ENCODE assay signal across 24 cellular contexts in genomic region chrX:2237976-2238375, GRCh38.
DNase-seq lines count a peak whose midpoint lies in the region; FAIRE-seq and TF ChIP-seq lines count a peak whose summit lies in the region.
"Had no signal": no experiment of that assay in that cellular context is flagged by ENCODE, and none has a peak within 500 bp of the region (broad histone marks: within the 10 kb centered on the region; RNA-seq: fewer than 3 reads in every experiment).

No MANE protein-coding gene starts in this region.

- H3K23me2 ChIP-seq in H9 (ENCODE audit: insufficient read length, low read depth, low read length, poor library complexity, severe bottlenecking), result no peaks in the 10 kb centered on the region

- DNase-seq in H9, result no peak
- no peak for DNase-seq in endodermal cell
- DNase-seq in trophoblast cell, result peak; percentile 50 to 74
- DNase-seq in GM19239 (ENCODE audit: insufficient read length, low spot score), result no peak
- DNase-seq in immature natural killer cell, result no peak
- no peak for DNase-seq in OCI-M1 (lab: John Stamatoyannopoulos, UW)
- no peak for DNase-seq in uterus
- DNase-seq: 8988T; ACHN; AML-193; BE2C; Caco-2; CD4-positive, CD25-positive, alpha-beta regulatory T cell; CD8-positive, alpha-beta T cell; DMS153; DND-41; HCEC 1CT had no signal

- H3K18ac ChIP-seq in H9 (ENCODE audit: insufficient read length, low read depth, low read length), result no peak overlapping the region
- H3K18ac ChIP-seq in trophoblast cell (ENCODE audit: low read length), result no peak overlapping the region

- peaks cover 16% of the 10 kb centered on the region; the same call in 1 of the 2 replicates for H4K20me1 ChIP-seq in BLaER1
- no peaks in the 10 kb centered on the region for H4K20me1 ChIP-seq in H9 (ENCODE audit: control insufficient read depth, insufficient read depth, insufficient read length)

- no peak overlapping the region for H4K12ac ChIP-seq in trophoblast cell (ENCODE audit: low read depth, low read length)

- H3T11ph ChIP-seq in H9 (ENCODE audit: low read length), result no peak overlapping the region

- no peak for TF ChIP-seq CTCF in H9 (conservative IDR thresholded peaks at IDR 0.05)
- TF ChIP-seq CTCF in endodermal cell (conservative IDR thresholded peaks at IDR 0.05), result no peak
- no peak for TF ChIP-seq CTCF in uterus (IDR thresholded peaks at IDR 0.05)

- H3K27me3 ChIP-seq in BLaER1, result no peaks in the 10 kb centered on the region
- H3K27me3 ChIP-seq in H9 (ENCODE audit: insufficient read depth, low read length), result no peaks in the 10 kb centered on the region
- no peaks in the 10 kb centered on the region for H3K27me3 ChIP-seq in endodermal cell (ENCODE audit: control insufficient read depth, insufficient read depth, low read length, poor library complexity, severe bottlenecking)
- H3K27me3 ChIP-seq in trophoblast cell (ENCODE audit: insufficient read depth, low read length), result no peaks in the 10 kb centered on the region
- no peaks in the 10 kb centered on the region for H3K27me3 ChIP-seq in uterus
- H3K27me3 ChIP-seq: BE2C had no signal

- no peak overlapping the region for H2BK20ac ChIP-seq in H9 (ENCODE audit: low read depth, low read length, poor library complexity, severe bottlenecking)

- peak overlapping the region in 2 of 3 experiments; percentile 9 to 52; a peak in 2 of 7 replicates for H3K27ac Mint-ChIP-seq in H9
- H3K27ac Mint-ChIP-seq in endodermal cell, result peak overlapping the region; percentile 21
- H3K27ac Mint-ChIP-seq in immature natural killer cell, result no peak overlapping the region
- H3K27ac Mint-ChIP-seq: CD4-positive, CD25-positive, alpha-beta regulatory T cell; CD8-positive, alpha-beta T cell; GM23338 had no signal

- H3K4me3 ChIP-seq in BLaER1 (no peak overlapping the region), endodermal cell (ENCODE audit: low read length) (no peak overlapping the region), trophoblast cell (ENCODE audit: low read depth, low read length) (no peak overlapping the region), uterus (no peak overlapping the region)
- H3K4me3 ChIP-seq: A549, GM23338 had no signal

- peaks cover 8% of the 10 kb centered on the region for H3K9me3 ChIP-seq in BLaER1
- H3K9me3 ChIP-seq in H9 (ENCODE audit: control insufficient read depth, low read depth, low read length), result no peaks in the 10 kb centered on the region
- no peaks in the 10 kb centered on the region for H3K9me3 ChIP-seq in endodermal cell (ENCODE audit: control insufficient read depth, low read length)
- H3K9me3 ChIP-seq in trophoblast cell (ENCODE audit: insufficient read depth, low read depth, low read length), result peaks cover 4% of the 10 kb centered on the region
- peaks cover 0 to 3% of the 10 kb centered on the region in 2 donors for H3K9me3 ChIP-seq in uterus
- H3K9me3 ChIP-seq: A549, BE2C, Caco-2 had no signal

- H3K4me2 ChIP-seq in BLaER1 (peak overlapping the region; percentile 57; the same call in 1 of the 2 replicates), H9 (ENCODE audit: insufficient read depth, insufficient read length, low read length) (no peak overlapping the region), trophoblast cell (ENCODE audit: low read length) (no peak overlapping the region)
- H3K4me2 ChIP-seq: A549, GM23338 had no signal

- H2BK5ac ChIP-seq in H9 (ENCODE audit: insufficient read length, low read length), result no peak overlapping the region
- no peak overlapping the region for H2BK5ac ChIP-seq in trophoblast cell (ENCODE audit: low read depth, low read length, poor library complexity)

- H3K14ac ChIP-seq in H9 (ENCODE audit: insufficient read depth, low read length) (no peak overlapping the region), trophoblast cell (ENCODE audit: low read length) (no peak overlapping the region)

- H4K8ac ChIP-seq in H9 (replicated peaks; ENCODE audit: insufficient read length, low read depth, low read length) (no peak overlapping the region), trophoblast cell (ENCODE audit: low read depth, low read length) (no peak overlapping the region)

- H4K5ac ChIP-seq in H9 (ENCODE audit: insufficient read length, low read depth, low read length), result no peak overlapping the region

- no peak overlapping the region for H3K4ac ChIP-seq in H9 (ENCODE audit: low read depth, low read length)
- no peak overlapping the region for H3K4ac ChIP-seq in trophoblast cell (ENCODE audit: low read depth, low read length)

- H2AK5ac ChIP-seq in H9 (ENCODE audit: insufficient read length, low read length) (no peak overlapping the region), trophoblast cell (ENCODE audit: low read length) (no peak overlapping the region)

- H3K4me3 Mint-ChIP-seq in H9 (no peak overlapping the region), endodermal cell (no peak overlapping the region), immature natural killer cell (no peak overlapping the region)
- H3K4me3 Mint-ChIP-seq: CD4-positive, CD25-positive, alpha-beta regulatory T cell; CD8-positive, alpha-beta T cell; GM23338 had no signal

- H2BK15ac ChIP-seq in H9 (ENCODE audit: low read depth, low read length), result no peak overlapping the region

- H3K4me1 Mint-ChIP-seq in H9, result peaks cover 42 to 45% of the 10 kb centered on the region in 2 experiments
- H3K4me1 Mint-ChIP-seq in endodermal cell, result peaks cover 14% of the 10 kb centered on the region
- peaks cover 14 to 15% of the 10 kb centered on the region in 2 donors for H3K4me1 Mint-ChIP-seq in immature natural killer cell

- no peak overlapping the region for H2BK12ac ChIP-seq in H9 (ENCODE audit: insufficient read length, low read depth, low read length)
- no peak overlapping the region for H2BK12ac ChIP-seq in trophoblast cell (ENCODE audit: low read length)

- H3K9me3 Mint-ChIP-seq in H9 (no peaks in the 10 kb centered on the region), endodermal cell (no peaks in the 10 kb centered on the region), immature natural killer cell (no peaks in the 10 kb centered on the region)
- H3K9me3 Mint-ChIP-seq: GM23338 had no signal

- H2BK120ac ChIP-seq in H9 (ENCODE audit: low read depth, low read length, poor library complexity, severe bottlenecking) (no peak overlapping the region), trophoblast cell (ENCODE audit: insufficient read depth, low read length, poor library complexity) (no peak overlapping the region)

- H2AFZ ChIP-seq in H9 (ENCODE audit: low read length) (no peak overlapping the region), trophoblast cell (ENCODE audit: insufficient read depth, low read length, poor library complexity) (no peak overlapping the region)
- H2AFZ ChIP-seq: GM23338 had no signal

- H4K91ac ChIP-seq in H9 (ENCODE audit: insufficient read length, low read depth, low read length), result no peak overlapping the region
- no peak overlapping the region for H4K91ac ChIP-seq in trophoblast cell (ENCODE audit: low read depth, low read length)

- intact Hi-C loops in uterus (cut with DNase I; ENCODE audit: low total_unique reads), result no loop called here

- H3K27me3 Mint-ChIP-seq in H9 (ENCODE audit: low read depth) (no peaks in the 10 kb centered on the region; the same call in 1 of the 2 replicates), endodermal cell (ENCODE audit: insufficient read depth) (no peaks in the 10 kb centered on the region), immature natural killer cell (ENCODE audit: low read depth in 3 of 3) (peaks cover 2 to 4% (median 3%) of the 10 kb centered on the region in 3 donors)
- H3K27me3 Mint-ChIP-seq: CD4-positive, CD25-positive, alpha-beta regulatory T cell had no signal

- no peak for TF ChIP-seq POLR2A in uterus (IDR thresholded peaks at IDR 0.05)

- H3K56ac ChIP-seq in H9 (ENCODE audit: insufficient read length, low read depth, low read length), result no peak overlapping the region

- H3K79me1 ChIP-seq in H9 (ENCODE audit: insufficient read depth, low read depth, low read length, poor library complexity, severe bottlenecking) (no peaks in the 10 kb centered on the region), trophoblast cell (ENCODE audit: low read length) (peaks cover 2% of the 10 kb centered on the region)

- H3K23ac ChIP-seq in H9 (ENCODE audit: insufficient read length, low read depth, low read length), result no peak overlapping the region
- no peak overlapping the region for H3K23ac ChIP-seq in trophoblast cell (ENCODE audit: low read length)

- no peaks in the 10 kb centered on the region for H3K79me2 ChIP-seq in H9 (ENCODE audit: insufficient read depth, low read length)
- no peaks in the 10 kb centered on the region for H3K79me2 ChIP-seq in trophoblast cell (ENCODE audit: control insufficient read depth, insufficient read depth, low read length, poor library complexity)

- H3K27ac ChIP-seq in BLaER1 (no peak overlapping the region), H9 (ENCODE audit: insufficient read length, low read depth, low read length) (no peak overlapping the region), endodermal cell (ENCODE audit: low read depth, low read length) (no peak overlapping the region), trophoblast cell (ENCODE audit: low read depth, low read length) (no peak overlapping the region), uterus (no peak overlapping the region)
- H3K27ac ChIP-seq: A549, C4-2B had no signal

- H3K36me3 Mint-ChIP-seq in H9 (ENCODE audit: insufficient read depth in 1 of 3, low read depth in 3 of 3) (peaks cover 10 to 17% (median 15%) of the 10 kb centered on the region in 3 experiments), endodermal cell (ENCODE audit: low read depth) (peaks cover 25% of the 10 kb centered on the region), immature natural killer cell (peaks cover 13 to 28% (median 25%) of the 10 kb centered on the region in 3 donors)

- H3K4me1 ChIP-seq in BLaER1 (peaks cover 18% of the 10 kb centered on the region), H9 (ENCODE audit: insufficient read depth, low read length) (peaks cover 4% of the 10 kb centered on the region; the same call in 1 of the 2 replicates), endodermal cell (ENCODE audit: control insufficient read depth, insufficient read depth, low read length) (no peaks in the 10 kb centered on the region), trophoblast cell (ENCODE audit: control insufficient read depth in 1 of 2, insufficient read depth in 2 of 2, low read length in 2 of 2) (peaks cover 6 to 7% of the 10 kb centered on the region in 2 experiments), uterus (no peaks in the 10 kb centered on the region)
- H3K4me1 ChIP-seq: A549, BE2C had no signal

- H3K36me3 ChIP-seq in BLaER1 (peaks cover 79% of the 10 kb centered on the region), endodermal cell (ENCODE audit: control insufficient read depth, insufficient read depth, low read length) (no peaks in the 10 kb centered on the region), trophoblast cell (ENCODE audit: control insufficient read depth in 1 of 2, insufficient read depth in 2 of 2, low read length in 2 of 2) (no peaks in the 10 kb centered on the region), uterus (no peaks in the 10 kb centered on the region)
- H3K36me3 ChIP-seq: BE2C had no signal

- no peak overlapping the region for H3K9ac ChIP-seq in BLaER1
- H3K9ac ChIP-seq in H9 (ENCODE audit: extremely low read depth, insufficient read length, low read length), result no peak overlapping the region
- no peak overlapping the region for H3K9ac ChIP-seq in endodermal cell (ENCODE audit: extremely low read depth, low read length, poor library complexity, severe bottlenecking)
- no peak overlapping the region for H3K9ac ChIP-seq in trophoblast cell (ENCODE audit: low read length)

- no peak for FAIRE-seq in GM19239 (lab: Jason Lieb, UNC)
- FAIRE-seq: A549, G401.6, GM12892, H54 had no signal

- no CpG with 5 or more reads among the region's 9 CpGs for WGBS in H9 (ENCODE audit: extremely low coverage, insufficient read length, low lambda C conversion rate)
- WGBS in endodermal cell (ENCODE audit: insufficient coverage in 1 of 2, insufficient read length in 1 of 2), 2 experiments, result 95 to 100% methylated on average over 2 to 9 of the region's 9 CpGs
- no CpG with 5 or more reads among the region's 9 CpGs for WGBS in trophoblast cell (ENCODE audit: extremely low coverage, insufficient coverage, insufficient read length)

Comparison
In these comparisons a context has a peak if more than half of its experiments do, and no peak if none do; other contexts are left out.
1. DNase-seq: peak in trophoblast cell (2 of 2); none in H9 (single experiment), endodermal cell (single experiment), GM19239 (single experiment), immature natural killer cell (0 of 3), OCI-M1 (single experiment) and uterus (0 of 2).
2. H3K27ac Mint-ChIP-seq: peak in H9 (2 of 3) and endodermal cell (single experiment); none in immature natural killer cell (0 of 6).